In the genomic region with DNA sequence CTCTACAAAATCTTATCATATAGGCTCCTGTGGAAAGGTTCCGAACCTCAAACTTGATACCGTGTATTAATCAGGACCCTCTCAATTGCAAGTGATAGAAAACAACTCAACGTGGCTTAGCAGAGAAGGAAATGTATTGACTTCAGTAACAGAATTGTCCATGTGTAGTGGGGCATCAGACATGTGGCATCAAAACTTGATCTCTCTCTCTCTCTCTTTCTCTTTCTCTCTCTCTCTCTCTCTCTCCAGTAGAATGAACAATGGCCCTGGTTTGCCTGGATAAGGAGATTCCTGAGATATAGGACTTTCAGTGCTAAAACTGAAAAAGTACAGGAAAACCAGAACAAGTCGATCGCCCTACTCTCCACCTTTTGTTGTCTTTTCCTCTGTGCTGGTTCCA, we compare ENCODE assay signal across 8 cellular contexts.
"Had no signal": no experiment of that assay in that cellular context is flagged by ENCODE, and none has a peak within 500 bp of the region (broad histone marks: within the 10 kb centered on the region; RNA-seq: fewer than 3 reads in every experiment).

No MANE protein-coding gene starts in this region.

- DNase-seq: GDM1, GF-D8 had no signal

- H3K4me3 ChIP-seq: GM12878 had no signal

- FAIRE-seq: G401.6, GM12878, GM12891, GM12892, GM18507, GM19239 had no signal

- ATAC-seq: GM12878 had no signal
